8 cellular contexts compared by ENCODE assay signal in genomic region chr12:107092669-107093546, GRCh38. TPM values are rescaled to one million over a fixed set of nuclear protein-coding genes. Genes with fewer than 3 reads are reported as not detected.
A peak's percentile ranks its signal among the peaks of the same experiment; 100 is the strongest.
DNase-seq lines count a peak whose midpoint lies in the region; ATAC-seq and TF ChIP-seq lines count a peak whose summit lies in the region.

No MANE protein-coding gene starts in this region.

- H3K27ac ChIP-seq in Panc1 (ENCODE audit: low read length) (peak overlapping the region; percentile 98), left ventricle myocardium inferior (replicated peaks) (peak overlapping the region; percentile 92), psoas muscle (peak overlapping the region; percentile 98), uterus (peak overlapping the region; percentile 96 to 99)

- POLR2A ChIA-PET in Panc1 (lab: Charles Lee) = interaction anchor here (0.6 kb wide), 1 partner anchor 708 kb away, joined by 3 read pairs; no protein-coding TSS in a partner anchor

- H3K4me3 ChIP-seq in Panc1 (ENCODE audit: low read depth in 2 of 2, low read length in 2 of 2) (peak overlapping the region; percentile 93 to 97), left ventricle myocardium inferior (peak overlapping the region; percentile 94), psoas muscle (peak overlapping the region; percentile 96), uterus (peak overlapping the region; percentile 85 to 96)

- intact Hi-C loops in Panc1 (cut with micrococcal nuclease; ENCODE audit: unreplicated experiment) (no loop called here), left ventricle myocardium inferior (cut with micrococcal nuclease) (no loop called here), psoas muscle (cut with DNase I) (loop anchor here (1.0 to 10.0 kb wide), 4 partner anchors 11 to 138 kb away; partner anchors contain the start of genes MTERF2 (in 1 of the 2) and TMEM263 (in 1 of the 2)), uterus (cut with DNase I; ENCODE audit: low total_unique reads) (loop anchor here (10.0 kb wide), 2 partner anchors 108 to 138 kb away; partner anchors contain the start of genes MTERF2 and TMEM263)

- peaks cover 15% of the 10 kb centered on the region for H3K4me1 ChIP-seq in Panc1 (ENCODE audit: control insufficient read depth, insufficient read depth, low read length)
- peaks cover 41% of the 10 kb centered on the region for H3K4me1 ChIP-seq in left ventricle myocardium inferior
- H3K4me1 ChIP-seq in psoas muscle = peaks cover 21% of the 10 kb centered on the region
- peaks cover 0 to 9% of the 10 kb centered on the region in 2 donors for H3K4me1 ChIP-seq in uterus

- CTCF ChIA-PET in Panc1 (lab: Charles Lee) = interaction anchor here (1.4 kb wide), 1 partner anchor 12 kb away, joined by 10 read pairs; no protein-coding TSS in a partner anchor

- ATAC-seq in HG03039 (IDR thresholded peaks at IDR 0.05; ENCODE audit: unreplicated experiment) = peak; percentile 24
- ATAC-seq in Panc1 = peak; percentile 45
- ATAC-seq in psoas muscle = peak; percentile 28 to 53 (median 30)

- in situ Hi-C loops in Panc1 (cut with HindIII; ENCODE audit: low pct_unique_long_range_greater_than_20kb, low sequenced_read_pairs) = no loop called here

- H3K9me3 ChIP-seq in Panc1 (ENCODE audit: control insufficient read depth, insufficient read depth, low read depth, low read length) (no peaks in the 10 kb centered on the region; the same call in 1 of the 2 replicates), left ventricle myocardium inferior (replicated peaks) (peaks cover 4% of the 10 kb centered on the region), psoas muscle (no peaks in the 10 kb centered on the region), uterus (no peaks in the 10 kb centered on the region)

- peak; percentile 95 to 98 for TF ChIP-seq POLR2A in uterus (IDR thresholded peaks at IDR 0.05)

- TF ChIP-seq CTCF in Panc1 (IDR thresholded peaks at IDR 0.05) (no peak), left ventricle myocardium inferior (IDR thresholded peaks at IDR 0.05; ENCODE audit: borderline replicate concordance) (no peak), psoas muscle (IDR thresholded peaks at IDR 0.05) (no peak), uterus (IDR thresholded peaks at IDR 0.05) (no peak)

- 0 to 1% (median 0%) methylated on average over 78 to 83 of the region's 83 CpGs for WGBS in psoas muscle, 3 donors

- no TSS peak for BruUV-seq in Panc1 (replicated peaks; lab: Mats Ljungman, UMichigan)

- H3K27me3 ChIP-seq in Panc1 (ENCODE audit: control insufficient read depth, insufficient read depth, low read length) (no peaks in the 10 kb centered on the region), left ventricle myocardium inferior (ENCODE audit: low read depth) (no peaks in the 10 kb centered on the region), psoas muscle (ENCODE audit: insufficient read depth in 3 of 3, low read length in 2 of 3) (no peaks in the 10 kb centered on the region), uterus (no peaks in the 10 kb centered on the region)

- H3K36me3 ChIP-seq in Panc1 (ENCODE audit: control insufficient read depth, insufficient read depth, low read length) = peaks cover 2% of the 10 kb centered on the region; the same call in 1 of the 2 replicates
- H3K36me3 ChIP-seq in left ventricle myocardium inferior = no peaks in the 10 kb centered on the region
- H3K36me3 ChIP-seq in psoas muscle (ENCODE audit: insufficient read depth in 1 of 2, low read depth in 1 of 2) = no peaks in the 10 kb centered on the region
- no peaks in the 10 kb centered on the region for H3K36me3 ChIP-seq in uterus

- DNase-seq in NCI-H748 (lab: John Stamatoyannopoulos, UW; ENCODE audit: unreplicated experiment) (peak; percentile 72), NCI-H748 treated with DMSO at 0.1 percent for 48 hours (lab: John Stamatoyannopoulos, UW) (no peak), Panc1 (ENCODE audit: low read depth, low spot score) (no peak), left ventricle myocardium inferior (peak; percentile 46), psoas muscle (peak; percentile 51 to 74), uterus (peak in 1 of 2 donors; percentile 47)
- DNase-seq in activated naive CD4-positive, alpha-beta T cell (lab: John Stamatoyannopoulos, UW) = peak; percentile 62 to 85 (median 72)

RNA-seq across cellular contexts. Expression of gene CRY1, which starts 0.4 kb away (rescaled TPM):
- 43.8 TPM for total RNA-seq in Panc1 (2021; ENCODE audit: unreplicated experiment)
- polyA plus RNA-seq in Panc1 (2012; ENCODE audit: insufficient read length) = 17.4 TPM
- total RNA-seq in left ventricle myocardium inferior = 10.0 TPM
- 10 to 100 TPM; 10.2 to 18.8 (median 12.9) TPM for total RNA-seq in psoas muscle
- 10 to 100 TPM in 1 of 3 donors, 1 to 10 TPM in 2; 8.8 to 23.3 (median 9.3) TPM for polyA plus RNA-seq in psoas muscle
- 10 to 100 TPM in 3 of 4 donors, 1 to 10 TPM in 1; 8.2 to 66.5 (median 35.6) TPM for total RNA-seq in uterus

Comparison
In these comparisons a context has a peak if more than half of its experiments do, and no peak if none do; other contexts are left out.
1. DNase-seq: peak in NCI-H748 (single experiment), activated naive CD4-positive, alpha-beta T cell (4 of 4), left ventricle myocardium inferior (single experiment) and psoas muscle (2 of 2); none in NCI-H748 treated with DMSO at 0.1 percent for 48 hours (single experiment) and Panc1 (single experiment).
2. intact Hi-C loops: an anchor here in psoas muscle (1.0 to 10.0 kb wide) and uterus (10.0 kb wide); none called in Panc1 and left ventricle myocardium inferior.
3. Peak in every context shown above with its lines, with median percentiles within 50 percentile points of each other: ATAC-seq, H3K27ac ChIP-seq and H3K4me3 ChIP-seq.